In the genomic region with DNA sequence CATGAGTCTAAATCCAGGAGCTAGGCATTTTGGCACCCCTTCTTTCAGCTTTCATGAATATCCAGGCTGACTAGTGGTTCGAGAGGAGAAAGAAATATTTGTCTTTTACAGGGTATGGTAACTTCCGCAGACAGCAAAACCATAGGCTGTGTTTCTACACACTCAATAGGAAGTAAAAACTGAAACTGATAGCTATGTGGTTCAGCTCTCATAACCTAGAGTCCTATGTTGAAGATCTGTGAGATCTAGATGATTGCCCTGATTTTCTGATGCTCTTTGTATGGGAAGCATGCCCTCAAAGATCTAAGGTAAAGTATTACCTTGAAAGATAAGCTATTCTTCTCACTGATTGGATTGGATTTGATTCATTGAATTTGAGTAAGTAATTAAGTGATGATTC, we compare ENCODE assay signal across 12 cellular contexts.
DNase-seq lines count a peak whose midpoint lies in the region; ATAC-seq and TF ChIP-seq lines count a peak whose summit lies in the region.
"Had no signal": no experiment of that assay in that cellular context is flagged by ENCODE, and none has a peak within 500 bp of the region (broad histone marks: within the 10 kb centered on the region; RNA-seq: fewer than 3 reads in every experiment).

No MANE protein-coding gene starts in this region.

- peak; percentile 100 for ATAC-seq in GM18498 (IDR thresholded peaks at IDR 0.05; ENCODE audit: unreplicated experiment)
- ATAC-seq in GM19438 (IDR thresholded peaks at IDR 0.05; ENCODE audit: low read depth, unreplicated experiment): peak; percentile 100
- peak; percentile 98 for ATAC-seq in HG03064 (IDR thresholded peaks at IDR 0.05; ENCODE audit: low read depth, unreplicated experiment)
- peak; percentile 76 for ATAC-seq in activated naive CD8-positive, alpha-beta T cell treated with anti-CD3 and anti-CD28 coated beads, Interleukin-2, amount 50 U/mL, for 24 hours

- 37% methylated on average over 2 of the region's 2 CpGs for WGBS in suprapubic skin

- TF ChIP-seq CTCF in suprapubic skin (IDR thresholded peaks at IDR 0.05) (no peak), Peyer's patch (IDR thresholded peaks at IDR 0.05) (no peak)

- H3K36me3 Mint-ChIP-seq in activated naive CD8-positive, alpha-beta T cell treated with anti-CD3 and anti-CD28 coated beads, Interleukin-2, amount 50 U/mL, for 24 hours (ENCODE audit: low read depth): no peaks in the 10 kb centered on the region

- no peak overlapping the region for H3K4me3 Mint-ChIP-seq in activated naive CD8-positive, alpha-beta T cell treated with anti-CD3 and anti-CD28 coated beads, Interleukin-2, amount 50 U/mL, for 24 hours

- H3K9me3 ChIP-seq in suprapubic skin: no peaks in the 10 kb centered on the region
- H3K9me3 ChIP-seq in Peyer's patch: no peaks in the 10 kb centered on the region
- H3K9me3 ChIP-seq: sigmoid colon had no signal

- TF ChIP-seq POLR2A in suprapubic skin (IDR thresholded peaks at IDR 0.05) (no peak), Peyer's patch (IDR thresholded peaks at IDR 0.05) (no peak)

- H3K27me3 ChIP-seq in suprapubic skin (no peaks in the 10 kb centered on the region), Peyer's patch (no peaks in the 10 kb centered on the region)
- H3K27me3 ChIP-seq: sigmoid colon had no signal

- no peaks in the 10 kb centered on the region for H3K27me3 Mint-ChIP-seq in activated naive CD8-positive, alpha-beta T cell treated with anti-CD3 and anti-CD28 coated beads, Interleukin-2, amount 50 U/mL, for 24 hours

- TF ChIP-seq EP300 in suprapubic skin (IDR thresholded peaks at IDR 0.05): no peak

- H3K4me3 ChIP-seq in suprapubic skin (no peak overlapping the region), Peyer's patch (no peak overlapping the region)
- H3K4me3 ChIP-seq: sigmoid colon had no signal

- no peak overlapping the region for H3K27ac ChIP-seq in suprapubic skin
- H3K27ac ChIP-seq in Peyer's patch: no peak overlapping the region
- H3K27ac ChIP-seq: VCaP had no signal

- no peak overlapping the region for H3K27ac Mint-ChIP-seq in activated naive CD8-positive, alpha-beta T cell treated with anti-CD3 and anti-CD28 coated beads, Interleukin-2, amount 50 U/mL, for 24 hours

- H3K4me1 Mint-ChIP-seq in activated naive CD8-positive, alpha-beta T cell treated with anti-CD3 and anti-CD28 coated beads, Interleukin-2, amount 50 U/mL, for 24 hours: peaks cover 22% of the 10 kb centered on the region

- no peak for DNase-seq in activated naive CD8-positive, alpha-beta T cell treated with anti-CD3 and anti-CD28 coated beads, Interleukin-2, amount 50 U/mL, for 24 hours
- no peak for DNase-seq in suprapubic skin (ENCODE audit: low spot score in 2 of 2)
- DNase-seq in Peyer's patch: no peak
- DNase-seq in superior temporal gyrus (ENCODE audit: extremely low spot score): no peak
- no peak for DNase-seq in SKM-1 (lab: John Stamatoyannopoulos, UW; ENCODE audit: unreplicated experiment)
- DNase-seq: caudate nucleus, NCI-H187 treated with DMSO at 0.1 percent for 48 hours, sigmoid colon had no signal

- no peaks in the 10 kb centered on the region for H3K9me3 Mint-ChIP-seq in activated naive CD8-positive, alpha-beta T cell treated with anti-CD3 and anti-CD28 coated beads, Interleukin-2, amount 50 U/mL, for 24 hours

- peaks cover 11% of the 10 kb centered on the region for H3K4me1 ChIP-seq in suprapubic skin
- peaks cover 0 to 8% (median 1%) of the 10 kb centered on the region in 4 donors for H3K4me1 ChIP-seq in Peyer's patch

- H3K36me3 ChIP-seq in suprapubic skin: no peaks in the 10 kb centered on the region
- H3K36me3 ChIP-seq in Peyer's patch: no peaks in the 10 kb centered on the region
- H3K36me3 ChIP-seq: sigmoid colon had no signal
